In the genomic region with DNA sequence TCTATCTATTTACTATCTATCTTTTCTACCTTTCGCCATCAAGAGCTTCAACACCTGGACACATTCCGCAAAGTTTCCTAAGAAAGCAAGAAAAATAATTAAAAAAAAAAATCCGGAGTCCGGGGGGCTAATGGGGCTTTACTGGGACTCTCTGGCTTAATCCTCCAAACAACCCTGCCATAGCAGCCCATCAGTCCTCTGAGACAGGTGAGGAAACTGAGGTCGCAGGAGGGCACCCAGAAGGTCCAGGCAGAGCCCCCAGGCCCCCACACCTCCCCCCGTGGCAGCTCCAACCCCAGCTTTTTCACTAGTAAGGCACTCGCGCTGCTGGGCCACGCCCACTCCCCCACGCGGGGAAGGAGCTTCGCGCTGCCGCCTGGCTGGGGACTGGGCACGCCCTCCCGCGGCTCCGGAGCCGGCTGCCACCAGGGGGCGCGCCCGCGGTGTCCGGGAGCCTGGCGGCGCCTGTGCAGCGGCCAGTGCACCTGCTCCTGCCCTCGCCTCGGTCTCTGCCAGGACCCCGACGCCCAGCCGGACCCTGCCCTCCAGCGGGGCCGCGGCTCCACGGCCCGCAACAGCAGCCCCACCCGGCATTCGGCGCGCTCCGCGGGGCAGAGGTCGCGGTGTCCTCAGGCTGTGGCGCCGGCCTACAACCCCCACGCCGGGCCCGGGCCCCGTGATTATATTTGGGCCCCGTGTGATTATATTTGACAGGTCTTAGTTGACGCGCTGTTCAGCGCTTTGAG, we compare ENCODE assay signal across 1 cellular context.
TF ChIP-seq lines count a peak whose summit lies in the region.

No MANE protein-coding gene starts in this region.

TF ChIP-seq in K562, 482 proteins besides CTCF, POLR2A, EP300 and RAD21 (continued from another document and continues in another):
- TF ChIP-seq, protein P1, sequence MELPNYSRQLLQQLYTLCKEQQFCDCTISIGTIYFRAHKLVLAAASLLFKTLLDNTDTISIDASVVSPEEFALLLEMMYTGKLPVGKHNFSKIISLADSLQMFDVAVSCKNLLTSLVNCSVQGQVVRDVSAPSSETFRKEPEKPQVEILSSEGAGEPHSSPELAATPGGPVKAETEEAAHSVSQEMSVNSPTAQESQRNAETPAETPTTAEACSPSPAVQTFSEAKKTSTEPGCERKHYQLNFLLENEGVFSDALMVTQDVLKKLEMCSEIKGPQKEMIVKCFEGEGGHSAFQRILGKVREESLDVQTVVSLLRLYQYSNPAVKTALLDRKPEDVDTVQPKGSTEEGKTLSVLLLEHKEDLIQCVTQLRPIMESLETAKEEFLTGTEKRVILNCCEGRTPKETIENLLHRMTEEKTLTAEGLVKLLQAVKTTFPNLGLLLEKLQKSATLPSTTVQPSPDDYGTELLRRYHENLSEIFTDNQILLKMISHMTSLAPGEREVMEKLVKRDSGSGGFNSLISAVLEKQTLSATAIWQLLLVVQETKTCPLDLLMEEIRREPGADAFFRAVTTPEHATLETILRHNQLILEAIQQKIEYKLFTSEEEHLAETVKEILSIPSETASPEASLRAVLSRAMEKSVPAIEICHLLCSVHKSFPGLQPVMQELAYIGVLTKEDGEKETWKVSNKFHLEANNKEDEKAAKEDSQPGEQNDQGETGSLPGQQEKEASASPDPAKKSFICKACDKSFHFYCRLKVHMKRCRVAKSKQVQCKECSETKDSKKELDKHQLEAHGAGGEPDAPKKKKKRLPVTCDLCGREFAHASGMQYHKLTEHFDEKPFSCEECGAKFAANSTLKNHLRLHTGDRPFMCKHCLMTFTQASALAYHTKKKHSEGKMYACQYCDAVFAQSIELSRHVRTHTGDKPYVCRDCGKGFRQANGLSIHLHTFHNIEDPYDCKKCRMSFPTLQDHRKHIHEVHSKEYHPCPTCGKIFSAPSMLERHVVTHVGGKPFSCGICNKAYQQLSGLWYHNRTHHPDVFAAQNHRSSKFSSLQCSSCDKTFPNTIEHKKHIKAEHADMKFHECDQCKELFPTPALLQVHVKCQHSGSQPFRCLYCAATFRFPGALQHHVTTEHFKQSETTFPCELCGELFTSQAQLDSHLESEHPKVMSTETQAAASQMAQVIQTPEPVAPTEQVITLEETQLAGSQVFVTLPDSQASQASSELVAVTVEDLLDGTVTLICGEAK (IDR thresholded peaks at IDR 0.05), result no peak
- TF ChIP-seq, protein P1 (CRISPR knock-in tag; IDR thresholded peaks at IDR 0.05), result no peak
- TF ChIP-seq, protein P2, sequence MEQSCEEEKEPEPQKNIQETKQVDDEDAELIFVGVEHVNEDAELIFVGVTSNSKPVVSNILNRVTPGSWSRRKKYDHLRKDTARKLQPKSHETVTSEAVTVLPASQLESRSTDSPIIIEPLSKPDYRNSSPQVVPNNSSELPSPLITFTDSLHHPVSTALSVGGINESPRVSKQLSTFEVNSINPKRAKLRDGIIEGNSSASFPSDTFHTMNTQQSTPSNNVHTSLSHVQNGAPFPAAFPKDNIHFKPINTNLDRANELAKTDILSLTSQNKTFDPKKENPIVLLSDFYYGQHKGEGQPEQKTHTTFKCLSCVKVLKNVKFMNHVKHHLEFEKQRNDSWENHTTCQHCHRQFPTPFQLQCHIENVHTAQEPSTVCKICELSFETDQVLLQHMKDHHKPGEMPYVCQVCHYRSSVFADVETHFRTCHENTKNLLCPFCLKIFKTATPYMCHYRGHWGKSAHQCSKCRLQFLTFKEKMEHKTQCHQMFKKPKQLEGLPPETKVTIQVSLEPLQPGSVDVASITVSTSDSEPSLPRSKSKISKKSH (CRISPR knock-in tag; IDR thresholded peaks at IDR 0.05), result no peak
- TF ChIP-seq CREB1 (IDR thresholded peaks at IDR 0.05) (no peak), CREB1 (CRISPR knock-in tag; IDR thresholded peaks at IDR 0.05) (no peak), ARID2 (IDR thresholded peaks at IDR 0.05) (no peak), HSF4 (CRISPR knock-in tag; IDR thresholded peaks at IDR 0.05; ENCODE audit: borderline replicate concordance) (no peak), HLTF (IDR thresholded peaks at IDR 0.05) (no peak), MECOM (CRISPR knock-in tag; IDR thresholded peaks at IDR 0.05) (no peak), GATA2 (CRISPR knock-in tag; IDR thresholded peaks at IDR 0.05) (no peak), CSDE1 (IDR thresholded peaks at IDR 0.05) (no peak), MCM7 (IDR thresholded peaks at IDR 0.05) (no peak), RNF2 (IDR thresholded peaks at IDR 0.05) (0 out of 2 replicates have a peak, but pooled peaks have one; percentile 21), HNRNPL (IDR thresholded peaks at IDR 0.05; ENCODE audit: low read depth, low read length) (peak; percentile 75; the same call in 1 of the 2 replicates), PURB (CRISPR knock-in tag; IDR thresholded peaks at IDR 0.05; ENCODE audit: low read depth) (no peak), TAF9B (IDR thresholded peaks at IDR 0.05; ENCODE audit: partially characterized antibody) (no peak), SP1 (CRISPR knock-in tag; IDR thresholded peaks at IDR 0.05) (peak; percentile 78), ZBTB8A (IDR thresholded peaks at IDR 0.05; ENCODE audit: partially characterized antibody) (no peak), HDAC6 (IDR thresholded peaks at IDR 0.05; ENCODE audit: low read depth, low read length) (no peak), ZNF707 (CRISPR knock-in tag; conservative IDR thresholded peaks at IDR 0.05) (no peak), NFIC (IDR thresholded peaks at IDR 0.05) (no peak), KDM2B (CRISPR knock-in tag; IDR thresholded peaks at IDR 0.05) (no peak), DNMT1 (IDR thresholded peaks at IDR 0.05) (no peak), XRCC3 (IDR thresholded peaks at IDR 0.05) (no peak), ZNF232 (CRISPR knock-in tag; IDR thresholded peaks at IDR 0.05) (no peak), GATAD2A (IDR thresholded peaks at IDR 0.05) (no peak), L3MBTL2 (IDR thresholded peaks at IDR 0.05) (peak; percentile 93), NR4A1 (CRISPR knock-in tag; IDR thresholded peaks at IDR 0.05) (no peak), NR4A1 (tag; IDR thresholded peaks at IDR 0.05) (no peak), NR1H2 (CRISPR knock-in tag; IDR thresholded peaks at IDR 0.05) (0 out of 2 replicates have a peak, but pooled peaks have one; percentile 29), E2F3 (CRISPR knock-in tag; IDR thresholded peaks at IDR 0.05) (no peak), CBX3 (IDR thresholded peaks at IDR 0.05; ENCODE audit: borderline replicate concordance in 1 of 2, low read length in 2 of 2) (no peak), NONO (IDR thresholded peaks at IDR 0.05; ENCODE audit: low read depth in 2 of 2, low read length in 1 of 2) (peak in 1 of 2 experiments; percentile 89; a peak in 1 of 4 replicates), ZNF311 (CRISPR knock-in tag; IDR thresholded peaks at IDR 0.05) (no peak)
- TF ChIP-seq, protein P3, sequence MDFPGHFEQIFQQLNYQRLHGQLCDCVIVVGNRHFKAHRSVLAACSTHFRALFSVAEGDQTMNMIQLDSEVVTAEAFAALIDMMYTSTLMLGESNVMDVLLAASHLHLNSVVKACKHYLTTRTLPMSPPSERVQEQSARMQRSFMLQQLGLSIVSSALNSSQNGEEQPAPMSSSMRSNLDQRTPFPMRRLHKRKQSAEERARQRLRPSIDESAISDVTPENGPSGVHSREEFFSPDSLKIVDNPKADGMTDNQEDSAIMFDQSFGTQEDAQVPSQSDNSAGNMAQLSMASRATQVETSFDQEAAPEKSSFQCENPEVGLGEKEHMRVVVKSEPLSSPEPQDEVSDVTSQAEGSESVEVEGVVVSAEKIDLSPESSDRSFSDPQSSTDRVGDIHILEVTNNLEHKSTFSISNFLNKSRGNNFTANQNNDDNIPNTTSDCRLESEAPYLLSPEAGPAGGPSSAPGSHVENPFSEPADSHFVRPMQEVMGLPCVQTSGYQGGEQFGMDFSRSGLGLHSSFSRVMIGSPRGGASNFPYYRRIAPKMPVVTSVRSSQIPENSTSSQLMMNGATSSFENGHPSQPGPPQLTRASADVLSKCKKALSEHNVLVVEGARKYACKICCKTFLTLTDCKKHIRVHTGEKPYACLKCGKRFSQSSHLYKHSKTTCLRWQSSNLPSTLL (IDR thresholded peaks at IDR 0.05), result no peak
- TF ChIP-seq, protein P4, sequence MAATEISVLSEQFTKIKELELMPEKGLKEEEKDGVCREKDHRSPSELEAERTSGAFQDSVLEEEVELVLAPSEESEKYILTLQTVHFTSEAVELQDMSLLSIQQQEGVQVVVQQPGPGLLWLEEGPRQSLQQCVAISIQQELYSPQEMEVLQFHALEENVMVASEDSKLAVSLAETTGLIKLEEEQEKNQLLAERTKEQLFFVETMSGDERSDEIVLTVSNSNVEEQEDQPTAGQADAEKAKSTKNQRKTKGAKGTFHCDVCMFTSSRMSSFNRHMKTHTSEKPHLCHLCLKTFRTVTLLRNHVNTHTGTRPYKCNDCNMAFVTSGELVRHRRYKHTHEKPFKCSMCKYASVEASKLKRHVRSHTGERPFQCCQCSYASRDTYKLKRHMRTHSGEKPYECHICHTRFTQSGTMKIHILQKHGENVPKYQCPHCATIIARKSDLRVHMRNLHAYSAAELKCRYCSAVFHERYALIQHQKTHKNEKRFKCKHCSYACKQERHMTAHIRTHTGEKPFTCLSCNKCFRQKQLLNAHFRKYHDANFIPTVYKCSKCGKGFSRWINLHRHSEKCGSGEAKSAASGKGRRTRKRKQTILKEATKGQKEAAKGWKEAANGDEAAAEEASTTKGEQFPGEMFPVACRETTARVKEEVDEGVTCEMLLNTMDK (IDR thresholded peaks at IDR 0.05; ENCODE audit: borderline replicate concordance, insufficient read depth, low read depth, low read length, poor library complexity, severe bottlenecking), result peak; percentile 70
- TF ChIP-seq, protein P5, sequence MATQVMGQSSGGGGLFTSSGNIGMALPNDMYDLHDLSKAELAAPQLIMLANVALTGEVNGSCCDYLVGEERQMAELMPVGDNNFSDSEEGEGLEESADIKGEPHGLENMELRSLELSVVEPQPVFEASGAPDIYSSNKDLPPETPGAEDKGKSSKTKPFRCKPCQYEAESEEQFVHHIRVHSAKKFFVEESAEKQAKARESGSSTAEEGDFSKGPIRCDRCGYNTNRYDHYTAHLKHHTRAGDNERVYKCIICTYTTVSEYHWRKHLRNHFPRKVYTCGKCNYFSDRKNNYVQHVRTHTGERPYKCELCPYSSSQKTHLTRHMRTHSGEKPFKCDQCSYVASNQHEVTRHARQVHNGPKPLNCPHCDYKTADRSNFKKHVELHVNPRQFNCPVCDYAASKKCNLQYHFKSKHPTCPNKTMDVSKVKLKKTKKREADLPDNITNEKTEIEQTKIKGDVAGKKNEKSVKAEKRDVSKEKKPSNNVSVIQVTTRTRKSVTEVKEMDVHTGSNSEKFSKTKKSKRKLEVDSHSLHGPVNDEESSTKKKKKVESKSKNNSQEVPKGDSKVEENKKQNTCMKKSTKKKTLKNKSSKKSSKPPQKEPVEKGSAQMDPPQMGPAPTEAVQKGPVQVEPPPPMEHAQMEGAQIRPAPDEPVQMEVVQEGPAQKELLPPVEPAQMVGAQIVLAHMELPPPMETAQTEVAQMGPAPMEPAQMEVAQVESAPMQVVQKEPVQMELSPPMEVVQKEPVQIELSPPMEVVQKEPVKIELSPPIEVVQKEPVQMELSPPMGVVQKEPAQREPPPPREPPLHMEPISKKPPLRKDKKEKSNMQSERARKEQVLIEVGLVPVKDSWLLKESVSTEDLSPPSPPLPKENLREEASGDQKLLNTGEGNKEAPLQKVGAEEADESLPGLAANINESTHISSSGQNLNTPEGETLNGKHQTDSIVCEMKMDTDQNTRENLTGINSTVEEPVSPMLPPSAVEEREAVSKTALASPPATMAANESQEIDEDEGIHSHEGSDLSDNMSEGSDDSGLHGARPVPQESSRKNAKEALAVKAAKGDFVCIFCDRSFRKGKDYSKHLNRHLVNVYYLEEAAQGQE (CRISPR knock-in tag; IDR thresholded peaks at IDR 0.05; ENCODE audit: low read depth), result no peak
- TF ChIP-seq, protein P6, sequence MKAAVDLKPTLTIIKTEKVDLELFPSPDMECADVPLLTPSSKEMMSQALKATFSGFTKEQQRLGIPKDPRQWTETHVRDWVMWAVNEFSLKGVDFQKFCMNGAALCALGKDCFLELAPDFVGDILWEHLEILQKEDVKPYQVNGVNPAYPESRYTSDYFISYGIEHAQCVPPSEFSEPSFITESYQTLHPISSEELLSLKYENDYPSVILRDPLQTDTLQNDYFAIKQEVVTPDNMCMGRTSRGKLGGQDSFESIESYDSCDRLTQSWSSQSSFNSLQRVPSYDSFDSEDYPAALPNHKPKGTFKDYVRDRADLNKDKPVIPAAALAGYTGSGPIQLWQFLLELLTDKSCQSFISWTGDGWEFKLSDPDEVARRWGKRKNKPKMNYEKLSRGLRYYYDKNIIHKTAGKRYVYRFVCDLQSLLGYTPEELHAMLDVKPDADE (conservative IDR thresholded peaks at IDR 0.05; ENCODE audit: control insufficient read depth, low read depth, low read length), result no peak; the same call in 1 of the 2 replicates
- TF ChIP-seq, protein P7, sequence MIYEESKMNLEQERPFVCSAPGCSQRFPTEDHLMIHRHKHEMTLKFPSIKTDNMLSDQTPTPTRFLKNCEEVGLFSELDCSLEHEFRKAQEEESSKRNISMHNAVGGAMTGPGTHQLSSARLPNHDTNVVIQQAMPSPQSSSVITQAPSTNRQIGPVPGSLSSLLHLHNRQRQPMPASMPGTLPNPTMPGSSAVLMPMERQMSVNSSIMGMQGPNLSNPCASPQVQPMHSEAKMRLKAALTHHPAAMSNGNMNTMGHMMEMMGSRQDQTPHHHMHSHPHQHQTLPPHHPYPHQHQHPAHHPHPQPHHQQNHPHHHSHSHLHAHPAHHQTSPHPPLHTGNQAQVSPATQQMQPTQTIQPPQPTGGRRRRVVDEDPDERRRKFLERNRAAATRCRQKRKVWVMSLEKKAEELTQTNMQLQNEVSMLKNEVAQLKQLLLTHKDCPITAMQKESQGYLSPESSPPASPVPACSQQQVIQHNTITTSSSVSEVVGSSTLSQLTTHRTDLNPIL (CRISPR knock-in tag; IDR thresholded peaks at IDR 0.05), result no peak
